Comparison of ENCODE assay signal across 8 cellular contexts in the genomic region with DNA sequence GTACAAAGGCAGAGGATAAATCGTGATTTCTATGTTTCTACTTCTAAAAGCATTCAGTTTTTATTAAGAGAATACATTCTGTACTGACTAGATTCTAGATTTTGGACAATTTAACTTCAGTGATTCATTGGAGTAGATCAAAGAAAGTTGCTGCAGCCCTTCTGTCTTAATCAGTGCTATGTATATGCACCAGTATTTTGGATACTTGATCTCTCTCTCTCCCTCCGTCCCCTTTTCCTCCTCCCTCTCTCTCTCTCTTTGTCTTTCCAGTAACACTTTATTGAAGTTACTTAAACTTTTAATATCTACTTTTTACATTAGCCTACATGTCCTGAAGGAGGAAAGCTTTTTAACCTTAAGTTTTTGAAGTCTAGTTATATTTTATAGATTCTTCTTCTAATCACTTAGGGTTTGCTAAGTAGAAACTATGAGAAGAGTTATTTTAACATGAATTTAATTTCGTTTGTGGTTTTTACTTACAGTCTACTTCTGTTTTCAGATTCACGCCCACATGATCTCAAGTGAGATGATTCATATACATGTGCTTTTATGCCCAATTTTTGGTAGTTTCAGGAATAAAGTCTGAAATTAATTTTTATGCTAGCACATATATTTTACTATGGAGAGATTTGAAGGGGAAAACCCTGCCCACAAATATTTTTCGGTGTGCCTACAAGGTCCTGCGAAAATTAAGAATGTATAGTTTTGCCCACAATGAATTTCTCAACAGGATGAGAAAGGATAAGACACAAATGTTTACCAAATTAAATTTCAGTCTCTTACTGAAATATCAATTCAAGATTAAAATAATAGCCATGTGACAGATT. TPM values are rescaled to one million over a fixed set of nuclear protein-coding genes. Genes with fewer than 3 reads are reported as not detected.
DNase-seq lines count a peak whose midpoint lies in the region; ATAC-seq lines count a peak whose summit lies in the region.

No MANE protein-coding gene starts in this region.

- peaks cover 12% of the 10 kb centered on the region for H3K36me3 Mint-ChIP-seq in T-helper 1 cell treated with Interleukin-12 subunit alpha and Interleukin-12 subunit beta and Interleukin-4 antibody, amounts not matched to agents 30 μg/mL and 1 μg/mL, for 36 hours (ENCODE audit: low read depth)
- H3K36me3 Mint-ChIP-seq in natural killer cell treated with Interleukin-12 subunit alpha and Interleukin-12 subunit beta and Interleukin-15 and Interleukin-18, amount 100 ng/mL, for 72 hours: no peaks in the 10 kb centered on the region

- no peaks in the 10 kb centered on the region for H3K9me2 ChIP-seq in Karpas-422 (replicated peaks; ENCODE audit: insufficient read depth, low read length)

- no peak for DNase-seq in natural killer cell treated with Interleukin-12 subunit alpha and Interleukin-12 subunit beta and Interleukin-15 and Interleukin-18, amount 100 ng/mL, for 72 hours (ENCODE audit: low spot score)
- DNase-seq in DMS79 treated with DMSO at 0.1 percent for 48 hours (lab: John Stamatoyannopoulos, UW) (no peak), dermis blood vessel endothelial cell (no peak), Karpas-422 (no peak), globus pallidus (ENCODE audit: low spot score) (no peak)

- no peak overlapping the region for H3K4me3 ChIP-seq in Karpas-422 (ENCODE audit: low read length)

- peaks cover 44% of the 10 kb centered on the region for H3K4me1 Mint-ChIP-seq in T-helper 1 cell treated with Interleukin-12 subunit alpha and Interleukin-12 subunit beta and Interleukin-4 antibody, amounts not matched to agents 30 μg/mL and 1 μg/mL, for 36 hours (ENCODE audit: low read depth)
- peaks cover 36 to 53% of the 10 kb centered on the region in 2 donors for H3K4me1 Mint-ChIP-seq in natural killer cell treated with Interleukin-12 subunit alpha and Interleukin-12 subunit beta and Interleukin-15 and Interleukin-18, amount 100 ng/mL, for 72 hours (ENCODE audit: low read depth in 2 of 2)

- no peaks in the 10 kb centered on the region for H3K4me1 ChIP-seq in Karpas-422 (ENCODE audit: low read length)

- H3K79me2 ChIP-seq in Karpas-422 (ENCODE audit: low read length): no peaks in the 10 kb centered on the region

- H3K4me3 Mint-ChIP-seq in T-helper 1 cell treated with Interleukin-12 subunit alpha and Interleukin-12 subunit beta and Interleukin-4 antibody, amounts not matched to agents 30 μg/mL and 1 μg/mL, for 36 hours: peak overlapping the region; percentile 79
- no peak overlapping the region for H3K4me3 Mint-ChIP-seq in natural killer cell treated with Interleukin-12 subunit alpha and Interleukin-12 subunit beta and Interleukin-15 and Interleukin-18, amount 100 ng/mL, for 72 hours

- peak overlapping the region; percentile 83 for H3K27ac Mint-ChIP-seq in T-helper 1 cell treated with Interleukin-12 subunit alpha and Interleukin-12 subunit beta and Interleukin-4 antibody, amounts not matched to agents 30 μg/mL and 1 μg/mL, for 36 hours
- H3K27ac Mint-ChIP-seq in natural killer cell treated with Interleukin-12 subunit alpha and Interleukin-12 subunit beta and Interleukin-15 and Interleukin-18, amount 100 ng/mL, for 72 hours: no peak overlapping the region

- H2AFZ ChIP-seq in Karpas-422 (ENCODE audit: low read length): no peak overlapping the region

- no peak overlapping the region for H3K9ac ChIP-seq in Karpas-422 (ENCODE audit: low read length)

- no peaks in the 10 kb centered on the region for H3K27me3 Mint-ChIP-seq in T-helper 1 cell treated with Interleukin-12 subunit alpha and Interleukin-12 subunit beta and Interleukin-4 antibody, amounts not matched to agents 30 μg/mL and 1 μg/mL, for 36 hours (ENCODE audit: low read depth)
- no peaks in the 10 kb centered on the region for H3K27me3 Mint-ChIP-seq in natural killer cell treated with Interleukin-12 subunit alpha and Interleukin-12 subunit beta and Interleukin-15 and Interleukin-18, amount 100 ng/mL, for 72 hours

- H3K4me2 ChIP-seq in Karpas-422 (ENCODE audit: low read depth, low read length, poor library complexity, severe bottlenecking): no peak overlapping the region

- H3K27ac ChIP-seq in Karpas-422 (ENCODE audit: low read length): no peak overlapping the region

- H3K9me3 ChIP-seq in Karpas-422 (ENCODE audit: low read length): no peaks in the 10 kb centered on the region

- ATAC-seq in GM19023 (IDR thresholded peaks at IDR 0.05; ENCODE audit: unreplicated experiment): peak; percentile 49
- peak; percentile 43 for ATAC-seq in HG02970 (IDR thresholded peaks at IDR 0.05; ENCODE audit: low FRiP score, unreplicated experiment)
- ATAC-seq in natural killer cell treated with Interleukin-12 subunit alpha and Interleukin-12 subunit beta and Interleukin-15 and Interleukin-18, amount 100 ng/mL, for 72 hours: peak; percentile 67 to 69

- no peaks in the 10 kb centered on the region for H3K9me3 Mint-ChIP-seq in T-helper 1 cell treated with Interleukin-12 subunit alpha and Interleukin-12 subunit beta and Interleukin-4 antibody, amounts not matched to agents 30 μg/mL and 1 μg/mL, for 36 hours
- H3K9me3 Mint-ChIP-seq in natural killer cell treated with Interleukin-12 subunit alpha and Interleukin-12 subunit beta and Interleukin-15 and Interleukin-18, amount 100 ng/mL, for 72 hours: no peaks in the 10 kb centered on the region

- no peaks in the 10 kb centered on the region for H3K27me3 ChIP-seq in Karpas-422 (ENCODE audit: low read length)

- no peaks in the 10 kb centered on the region for H4K20me1 ChIP-seq in Karpas-422 (ENCODE audit: insufficient read depth, low read depth, low read length)

- H3K36me3 ChIP-seq in Karpas-422 (ENCODE audit: insufficient read depth, low read length): no peaks in the 10 kb centered on the region

RNA-seq across cellular contexts. Expression of a gene that starts 9.1 kb away (rescaled TPM):
- 100 to 1,000 TPM in 1 of 2 donors, 10 to 100 TPM in 1; 67.0 to 109 TPM for total RNA-seq in natural killer cell treated with Interleukin-12 subunit alpha and Interleukin-12 subunit beta and Interleukin-15 and Interleukin-18, amount 100 ng/mL, for 72 hours
- 69.1 and 78.2 TPM in 2 replicates for total RNA-seq in dermis blood vessel endothelial cell
- total RNA-seq in Karpas-422 (2014; rRNA removed; shearing (Covaris generic); ENCODE audit: low replicate concordance): not detected in 2 replicates

Comparison
In these comparisons a context has a peak if more than half of its experiments do, and no peak if none do; other contexts are left out.
1. RNA of a gene that starts 9.1 kb away (total RNA-seq): 67.0 to 109 TPM in natural killer cell treated with Interleukin-12 subunit alpha and Interleukin-12 subunit beta and Interleukin-15 and Interleukin-18, amount 100 ng/mL, for 72 hours and 69.1 to 78.2 TPM in dermis blood vessel endothelial cell; not detected in Karpas-422; every median in the first group is over 10 times any median in the second.
2. Peak in every context shown above with its lines, with median percentiles within 50 percentile points of each other: ATAC-seq.